9 cellular contexts compared by ENCODE assay signal in genomic region chr22:41290262-41291221, GRCh38. TPM values are rescaled to one million over a fixed set of nuclear protein-coding genes. Genes with fewer than 3 reads are reported as not detected.
DNase-seq lines count a peak whose midpoint lies in the region; ATAC-seq and TF ChIP-seq lines count a peak whose summit lies in the region.
"Had no signal": no experiment of that assay in that cellular context is flagged by ENCODE, and none has a peak within 500 bp of the region (broad histone marks: within the 10 kb centered on the region; RNA-seq: fewer than 3 reads in every experiment).

No MANE protein-coding gene starts in this region.

- peak overlapping the region; percentile 74 for H3K9ac ChIP-seq in adipocyte (ENCODE audit: low read length)

- 55% methylated on average over 8 of the region's 8 CpGs for WGBS in hepatocyte (ENCODE audit: low lambda C conversion rate, missing lambda C conversion rate)
- WGBS in stomach, 5 donors, result 66 to 71% (median 67%) methylated on average over 8 of the region's 8 CpGs

- ATAC-seq in GM19395 (IDR thresholded peaks at IDR 0.05; ENCODE audit: unreplicated experiment), result no peak
- ATAC-seq in GM19467 (IDR thresholded peaks at IDR 0.05; ENCODE audit: unreplicated experiment), result no peak

- no peaks in the 10 kb centered on the region for H3K27me3 ChIP-seq in adipocyte (replicated peaks; ENCODE audit: control insufficient read depth, insufficient read depth, low read length)
- H3K27me3 ChIP-seq in hepatocyte, result no peaks in the 10 kb centered on the region
- H3K27me3 ChIP-seq in stomach, result no peaks in the 10 kb centered on the region

- H3K27ac ChIP-seq in hepatocyte (peak overlapping the region; percentile 97), stomach (peak overlapping the region in 4 of 5 donors; percentile 37 to 92 (median 73))

- H3K36me3 ChIP-seq in adipocyte (ENCODE audit: control insufficient read depth, insufficient read depth, low read length, severe bottlenecking) (no peaks in the 10 kb centered on the region), hepatocyte (replicated peaks; ENCODE audit: insufficient read depth, low read depth) (no peaks in the 10 kb centered on the region), stomach (no peaks in the 10 kb centered on the region)

- no peak for TF ChIP-seq POLR2A in stomach (IDR thresholded peaks at IDR 0.05)

- no peak for TF ChIP-seq EP300 in stomach (IDR thresholded peaks at IDR 0.05)

- no peaks in the 10 kb centered on the region for H4K20me1 ChIP-seq in hepatocyte (ENCODE audit: insufficient read depth, poor library complexity, severe bottlenecking)

- intact Hi-C loops in stomach (cut with DNase I; ENCODE audit: low total_unique reads), result no loop called here

- H3K4me1 ChIP-seq in adipocyte (ENCODE audit: control insufficient read depth, insufficient read depth, low read length) (peaks cover 35% of the 10 kb centered on the region), hepatocyte (ENCODE audit: insufficient read depth) (peaks cover 24% of the 10 kb centered on the region), stomach (peaks cover 7 to 35% (median 26%) of the 10 kb centered on the region in 4 donors)

- H3K4me3 ChIP-seq in adipocyte (ENCODE audit: low read length) (no peak overlapping the region), hepatocyte (no peak overlapping the region), stomach (no peak overlapping the region)

- no peak overlapping the region for H3K4me2 ChIP-seq in hepatocyte

- H2AFZ ChIP-seq in hepatocyte, result no peak overlapping the region

- H3K9me3 ChIP-seq in adipocyte (ENCODE audit: control insufficient read depth, low read length), result no peaks in the 10 kb centered on the region
- no peaks in the 10 kb centered on the region for H3K9me3 ChIP-seq in hepatocyte (ENCODE audit: low read depth)
- H3K9me3 ChIP-seq in stomach, result no peaks in the 10 kb centered on the region

- no peaks in the 10 kb centered on the region for H3K79me2 ChIP-seq in hepatocyte

- no peaks in the 10 kb centered on the region for H3K9me2 ChIP-seq in hepatocyte (replicated peaks; ENCODE audit: insufficient read depth)

- TF ChIP-seq CTCF in hepatocyte (IDR thresholded peaks at IDR 0.05; ENCODE audit: poor library complexity), result no peak
- TF ChIP-seq CTCF in stomach (IDR thresholded peaks at IDR 0.05), result no peak

- DNase-seq in H4 (ENCODE audit: low spot score) (peak; percentile 39), adipocyte (ENCODE audit: low read depth) (peak; percentile 69), hepatocyte (ENCODE audit: low spot score) (no peak), stomach (no peak), DMS79 treated with DMSO at 0.1 percent for 48 hours (lab: John Stamatoyannopoulos, UW) (no peak), NCI-H1694 treated with DMSO at 0.1 percent for 48 hours (lab: John Stamatoyannopoulos, UW) (no peak)
- DNase-seq: SHP77 had no signal

RNA-seq across cellular contexts. Expression of gene RANGAP1, which starts 4.6 kb away (rescaled TPM):
- 29.7 and 44.6 TPM in 2 replicates for total RNA-seq in H4 (2014; rRNA removed; shearing (Covaris generic))
- total RNA-seq in hepatocyte (34.2 and 35.2 TPM in 2 replicates), stomach (100 to 1,000 TPM in 2 of 5 donors, 10 to 100 TPM in 3; 18.9 to 127 (median 61.7) TPM)
- polyA plus RNA-seq in hepatocyte (34.6 and 38.1 TPM in 2 replicates), stomach (10 to 100 TPM; 29.5 to 40.0 (median 37.0) TPM)

RNA-seq across cellular contexts. Expression of gene ZC3H7B, which starts 10.8 kb away (rescaled TPM):
- total RNA-seq in H4 (2014; rRNA removed; shearing (Covaris generic)), result 17.8 and 17.9 TPM in 2 replicates
- 27.1 and 30.5 TPM in 2 replicates for total RNA-seq in hepatocyte
- 6.4 and 6.9 TPM in 2 replicates for polyA plus RNA-seq in hepatocyte
- 10 to 100 TPM in 4 of 5 donors, 1 to 10 TPM in 1; 4.7 to 40.1 (median 29.7) TPM for total RNA-seq in stomach
- 10 to 100 TPM; 13.5 to 29.0 (median 20.5) TPM for polyA plus RNA-seq in stomach

RNA-seq across cellular contexts. Expression of gene CHADL, which starts 49.8 kb away (rescaled TPM):
- total RNA-seq in H4 (2014; rRNA removed; shearing (Covaris generic)), result not detected in 2 replicates
- total RNA-seq in hepatocyte (1.00 and 4.5 TPM in 2 replicates), stomach (10 to 100 TPM in 1 of 5 donors, 1 to 10 TPM in 4; 1.4 to 15.6 (median 5.8) TPM)
- polyA plus RNA-seq in hepatocyte (1.2 and 1.4 TPM in 2 replicates), stomach (1 to 10 TPM; 2.0 to 5.4 (median 5.4) TPM)

Comparison
In these comparisons a context has a peak if more than half of its experiments do, and no peak if none do; other contexts are left out.
1. DNase-seq: peak in H4 (single experiment) and adipocyte (single experiment); none in hepatocyte (single experiment), stomach (single experiment), DMS79 treated with DMSO at 0.1 percent for 48 hours (single experiment) and NCI-H1694 treated with DMSO at 0.1 percent for 48 hours (single experiment).